In the genomic region with DNA sequence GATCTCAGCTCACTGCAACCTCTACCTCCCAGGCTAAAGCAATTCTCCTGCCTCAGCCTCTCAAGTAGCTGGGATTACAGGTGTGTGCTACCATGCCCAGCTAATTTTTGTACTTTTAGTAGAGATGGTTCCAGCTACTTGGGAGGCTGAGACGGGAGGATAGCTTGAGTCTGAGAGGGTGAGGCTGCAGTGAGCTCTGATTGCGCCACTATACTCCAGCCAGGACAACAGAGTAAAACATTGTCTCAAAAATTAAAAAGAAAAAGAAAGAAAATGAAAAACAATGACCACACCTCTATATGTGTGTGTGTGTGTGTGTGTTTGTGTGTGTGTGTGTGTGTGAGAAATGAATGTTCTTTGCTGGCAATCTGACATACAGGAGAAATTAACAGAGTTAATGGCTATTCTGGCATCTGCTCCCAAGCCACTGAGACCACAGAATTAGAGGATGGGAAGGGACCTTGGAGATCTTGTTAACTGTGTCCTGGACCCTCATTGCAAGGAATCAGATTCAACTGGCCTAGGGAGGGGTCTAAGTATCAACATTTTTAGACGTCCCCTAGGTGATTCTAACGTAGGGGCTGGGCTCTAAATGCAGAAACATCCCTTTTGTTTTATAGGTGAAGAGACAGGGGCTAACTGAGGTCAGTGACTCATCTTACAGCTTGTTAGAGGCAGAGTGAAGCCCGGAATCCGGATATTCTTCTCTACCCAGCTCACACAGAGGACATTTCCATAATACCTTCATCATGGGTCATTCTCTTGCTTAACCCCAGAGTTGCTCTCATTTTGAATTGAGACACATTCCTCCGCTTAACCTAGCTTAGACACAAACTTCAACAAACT, we compare ENCODE assay signal across 11 cellular contexts. TPM values are rescaled to one million over a fixed set of nuclear protein-coding genes. Genes with fewer than 3 reads are reported as not detected.
DNase-seq lines count a peak whose midpoint lies in the region; ATAC-seq, FAIRE-seq and TF ChIP-seq lines count a peak whose summit lies in the region.
"Had no signal": no experiment of that assay in that cellular context is flagged by ENCODE, and none has a peak within 500 bp of the region (broad histone marks: within the 10 kb centered on the region; RNA-seq: fewer than 3 reads in every experiment).

No MANE protein-coding gene starts in this region.

- H3K9me3 ChIP-seq in IMR-90 (ENCODE audit: control insufficient read depth, insufficient read depth, low read length) (no peaks in the 10 kb centered on the region), astrocyte (ENCODE audit: insufficient read depth, low read depth, low read length) (no peaks in the 10 kb centered on the region)
- H3K9me3 ChIP-seq: left ventricle myocardium inferior, thyroid gland had no signal

- ATAC-seq in IMR-90 (ENCODE audit: low read depth) (peak; percentile 79), HG02588 (IDR thresholded peaks at IDR 0.05; ENCODE audit: unreplicated experiment) (no peak)

- H2BK15ac ChIP-seq in IMR-90 (ENCODE audit: low read depth, low read length), result peak overlapping the region; percentile 90; the same call in 2 of the 3 replicates

- peak overlapping the region; percentile 96; the same call in 1 of the 2 replicates for H3K23ac ChIP-seq in IMR-90 (ENCODE audit: low read depth, low read length)

- H3K4me1 ChIP-seq in IMR-90 (ENCODE audit: control insufficient read depth, insufficient read depth, low read length) (peaks cover 27% of the 10 kb centered on the region), astrocyte (ENCODE audit: insufficient read depth, low read length) (peaks cover 55% of the 10 kb centered on the region)

- no peak overlapping the region for H3K4me3 ChIP-seq in IMR-90 (ENCODE audit: insufficient read depth, low read depth, low read length)
- H3K4me3 ChIP-seq in astrocyte (ENCODE audit: insufficient read depth, low read depth, low read length), result no peak overlapping the region
- H3K4me3 ChIP-seq: cardiac muscle cell, left ventricle myocardium inferior, thyroid gland had no signal

- H3K27ac Mint-ChIP-seq in astrocyte (ENCODE audit: unreplicated experiment), result peak overlapping the region; percentile 96
- no peak overlapping the region for H3K27ac Mint-ChIP-seq in activated T-cell treated with anti-CD3 and anti-CD28 coated beads, Interleukin-2, amount 50 U/mL, for 24 hours

- peak overlapping the region; percentile 95 for H2BK20ac ChIP-seq in IMR-90 (ENCODE audit: low read depth, low read length)

- peaks cover 25% of the 10 kb centered on the region; the same call in 1 of the 2 replicates for H3K9me1 ChIP-seq in IMR-90 (ENCODE audit: insufficient read depth, low read length)

- H3K4ac ChIP-seq in IMR-90 (ENCODE audit: low read depth, low read length), result peak overlapping the region; percentile 95

- peak overlapping the region; percentile 95 for H3K27ac ChIP-seq in IMR-90 (ENCODE audit: insufficient read depth, low read length)
- peak overlapping the region; percentile 83 for H3K27ac ChIP-seq in astrocyte (ENCODE audit: low read depth, low read length)
- H3K27ac ChIP-seq: cardiac muscle cell, left ventricle myocardium inferior, thyroid gland had no signal

- peak overlapping the region; percentile 97 for H4K5ac ChIP-seq in IMR-90 (ENCODE audit: low read depth, low read length)

- 0 out of 2 replicates have a peak overlapping the region, but pooled peaks have one; percentile 7 for H3K9ac ChIP-seq in IMR-90 (ENCODE audit: low read depth, low read length)
- peak overlapping the region; percentile 53 for H3K9ac ChIP-seq in astrocyte (ENCODE audit: low read length)

- peak overlapping the region; percentile 93 for H3K14ac ChIP-seq in IMR-90 (replicated peaks; ENCODE audit: low read depth, low read length)

- DNase-seq in AG09319 (ENCODE audit: extremely low read depth, low read depth) (peak; percentile 52), IMR-90 (peak; percentile 95), astrocyte (ENCODE audit: low read depth) (peak; percentile 99), iris pigment epithelial cell (ENCODE audit: low read depth) (peak; percentile 99), NCI-H510A treated with DMSO at 0.1 percent for 48 hours (lab: John Stamatoyannopoulos, UW) (no peak)
- DNase-seq in activated CD8-positive, alpha-beta memory T cell treated with anti-CD3 and anti-CD28 coated beads, Interleukin-2, amount 50 U/mL, for 48 hours, result no peak
- DNase-seq in activated T-cell treated with anti-CD3 and anti-CD28 coated beads, Interleukin-2, amount 50 U/mL, for 24 hours, result no peak
- DNase-seq: left ventricle myocardium inferior had no signal

- FAIRE-seq in astrocyte (lab: Jason Lieb, UNC), result no peak

- H3K4me3 Mint-ChIP-seq in astrocyte (ENCODE audit: unreplicated experiment), result peak overlapping the region; percentile 67
- H3K4me3 Mint-ChIP-seq in activated T-cell treated with anti-CD3 and anti-CD28 coated beads, Interleukin-2, amount 50 U/mL, for 24 hours, result no peak overlapping the region

- H4K8ac ChIP-seq in IMR-90 (ENCODE audit: low read depth in 2 of 2, low read length in 2 of 2), result peak overlapping the region; percentile 72 to 93

- H3K56ac ChIP-seq in IMR-90 (ENCODE audit: extremely low read depth, insufficient read depth, low read length), result peak overlapping the region; percentile 79

- no peaks in the 10 kb centered on the region for H3K79me2 ChIP-seq in astrocyte (ENCODE audit: insufficient read depth, low read length)

- peak overlapping the region; percentile 99 for H2BK5ac ChIP-seq in IMR-90 (ENCODE audit: low read depth, low read length, poor library complexity, severe bottlenecking)

- H4K20me1 ChIP-seq in IMR-90 (ENCODE audit: insufficient read depth, low read length), result no peaks in the 10 kb centered on the region
- no peaks in the 10 kb centered on the region for H4K20me1 ChIP-seq in astrocyte (ENCODE audit: insufficient read depth, low read length)

- BruUV-seq in IMR-90 (replicated peaks; lab: Mats Ljungman, UMichigan), result no TSS peak

- H3K36me3 ChIP-seq in IMR-90 (ENCODE audit: control insufficient read depth, insufficient read depth, low read length), result no peaks in the 10 kb centered on the region
- no peaks in the 10 kb centered on the region for H3K36me3 ChIP-seq in astrocyte (ENCODE audit: insufficient read depth, low read length)
- H3K36me3 ChIP-seq: cardiac muscle cell, left ventricle myocardium inferior, thyroid gland had no signal

- H3K79me1 ChIP-seq in IMR-90 (ENCODE audit: low read depth in 1 of 2, low read length in 2 of 2), result peaks cover 0 to 13% of the 10 kb centered on the region in 2 experiments; a peak in 2 of 4 replicates

- peak overlapping the region; percentile 99 for H3K18ac ChIP-seq in IMR-90 (ENCODE audit: low read depth, low read length)

- POLR2A ChIA-PET in IMR-90 (lab: Charles Lee; ENCODE audit: unreplicated experiment), result no interaction called here

- H2AK5ac ChIP-seq in IMR-90 (ENCODE audit: low read depth, low read length), result peak overlapping the region; percentile 82

- dilution Hi-C loops in IMR-90 (cut with HindIII; ENCODE audit: low sequenced_read_pairs, unreplicated experiment), result no loop called here

- 0 out of 2 replicates have a peak, but pooled peaks have one; percentile 14 for TF ChIP-seq POLR2A in IMR-90 (IDR thresholded peaks at IDR 0.05; ENCODE audit: low read depth, low read length)

- peak overlapping the region; percentile 21 for H2AK9ac ChIP-seq in IMR-90 (replicated peaks; ENCODE audit: low read depth, low read length, poor library complexity)

- peak overlapping the region; percentile 98 for H2BK120ac ChIP-seq in IMR-90 (ENCODE audit: low read depth, low read length)

- no peaks in the 10 kb centered on the region for H3K27me3 Mint-ChIP-seq in astrocyte (ENCODE audit: low read depth, unreplicated experiment)
- H3K27me3 Mint-ChIP-seq in activated T-cell treated with anti-CD3 and anti-CD28 coated beads, Interleukin-2, amount 50 U/mL, for 24 hours, result peaks cover 11% of the 10 kb centered on the region

- H3K9me3 Mint-ChIP-seq in astrocyte (ENCODE audit: unreplicated experiment), result no peaks in the 10 kb centered on the region
- no peaks in the 10 kb centered on the region for H3K9me3 Mint-ChIP-seq in activated T-cell treated with anti-CD3 and anti-CD28 coated beads, Interleukin-2, amount 50 U/mL, for 24 hours

- WGBS in IMR-90 (ENCODE audit: extremely low coverage in 2 of 2, insufficient read length in 1 of 2), 2 experiments, result 0% methylated on average over 2 of the region's 7 CpGs; no CpG with 5 or more reads in 1 of the 2 experiments

- H4K91ac ChIP-seq in IMR-90 (ENCODE audit: insufficient read depth, low read depth, low read length), result peak overlapping the region; percentile 97

- peak; percentile 12 for TF ChIP-seq RAD21 in IMR-90 (IDR thresholded peaks at IDR 0.05; ENCODE audit: low read length)

- CTCF ChIA-PET in IMR-90 (lab: Yijun Ruan, JAX), result interaction anchor here (0.6 kb wide), 1 partner anchor 121 kb away, joined by 5 read pairs; no protein-coding TSS in a partner anchor

- H3K4me1 Mint-ChIP-seq in astrocyte (ENCODE audit: low read depth, unreplicated experiment), result peaks cover 44% of the 10 kb centered on the region
- peaks cover 5% of the 10 kb centered on the region for H3K4me1 Mint-ChIP-seq in activated T-cell treated with anti-CD3 and anti-CD28 coated beads, Interleukin-2, amount 50 U/mL, for 24 hours (ENCODE audit: low read depth)

- in situ Hi-C loops in IMR-90 (cut with MboI; ENCODE audit: low sequenced_read_pairs), result no loop called here

- no peaks in the 10 kb centered on the region for H3K36me3 Mint-ChIP-seq in astrocyte (ENCODE audit: low read depth, unreplicated experiment)
- H3K36me3 Mint-ChIP-seq in activated T-cell treated with anti-CD3 and anti-CD28 coated beads, Interleukin-2, amount 50 U/mL, for 24 hours (ENCODE audit: low read depth), result no peaks in the 10 kb centered on the region

- H3K27me3 ChIP-seq in IMR-90 (ENCODE audit: control insufficient read depth, insufficient read depth, low read length) (no peaks in the 10 kb centered on the region), astrocyte (ENCODE audit: insufficient read depth, low read length) (no peaks in the 10 kb centered on the region)
- H3K27me3 ChIP-seq: cardiac muscle cell, thyroid gland had no signal

- no peak for TF ChIP-seq CTCF in AG09319 (IDR thresholded peaks at IDR 0.05; ENCODE audit: low read depth, low read length)
- no peak for TF ChIP-seq CTCF in IMR-90 (conservative IDR thresholded peaks at IDR 0.05; ENCODE audit: low read depth, low read length)
- TF ChIP-seq CTCF in astrocyte (IDR thresholded peaks at IDR 0.05; ENCODE audit: insufficient read depth, low read depth, low read length), result no peak

- H2AFZ ChIP-seq in IMR-90 (replicated peaks; ENCODE audit: low read length, poor library complexity) (peak overlapping the region; percentile 77), astrocyte (ENCODE audit: low read depth, low read length) (peak overlapping the region; percentile 37)

- H3K4me2 ChIP-seq in IMR-90 (ENCODE audit: low read depth, low read length) (peak overlapping the region; percentile 70), astrocyte (ENCODE audit: low read length) (peak overlapping the region; percentile 67)

- intact Hi-C loops in IMR-90 (cut with micrococcal nuclease), result loop anchor here (2.0 kb wide), 1 partner anchor 144 kb away; no protein-coding TSS in a partner anchor

TF ChIP-seq in IMR-90, 13 proteins besides CTCF, POLR2A, EP300 and RAD21 (continues in another document):
- TF ChIP-seq FOS (IDR thresholded peaks at IDR 0.05; ENCODE audit: low read depth, low read length), result peak; percentile 78; the same call in 1 of the 2 replicates

RNA-seq across cellular contexts. Expression of a gene that starts 16.4 kb away (rescaled TPM):
- total RNA-seq in IMR-90 (2012; rRNA removed) (under 0.01 and 0.18 TPM in 2 replicates), astrocyte (not detected in 2 replicates)
- polyA plus RNA-seq in IMR-90 (2012; rRNA removed), result 0.10 and 0.74 TPM in 2 replicates
- polyA plus RNA-seq in IMR-90 (2012; cell fraction: cytosol; rRNA removed), result 0.33 and 0.42 TPM in 2 replicates
- 0.50 and 1.2 TPM in 2 replicates for polyA plus RNA-seq in IMR-90 (2012; cell fraction: nucleus; rRNA removed; ENCODE audit: low replicate concordance)
- total RNA-seq: left ventricle myocardium inferior had no signal

Comparison
In these comparisons a context has a peak if more than half of its experiments do, and no peak if none do; other contexts are left out.
1. DNase-seq: peak in AG09319 (single experiment), IMR-90 (single experiment), astrocyte (single experiment) and iris pigment epithelial cell (single experiment); none in activated CD8-positive, alpha-beta memory T cell treated with anti-CD3 and anti-CD28 coated beads, Interleukin-2, amount 50 U/mL, for 48 hours (single experiment), NCI-H510A treated with DMSO at 0.1 percent for 48 hours (single experiment) and activated T-cell treated with anti-CD3 and anti-CD28 coated beads, Interleukin-2, amount 50 U/mL, for 24 hours (single experiment).